ENCODE assay signal across 2 cellular contexts in the genomic region with DNA sequence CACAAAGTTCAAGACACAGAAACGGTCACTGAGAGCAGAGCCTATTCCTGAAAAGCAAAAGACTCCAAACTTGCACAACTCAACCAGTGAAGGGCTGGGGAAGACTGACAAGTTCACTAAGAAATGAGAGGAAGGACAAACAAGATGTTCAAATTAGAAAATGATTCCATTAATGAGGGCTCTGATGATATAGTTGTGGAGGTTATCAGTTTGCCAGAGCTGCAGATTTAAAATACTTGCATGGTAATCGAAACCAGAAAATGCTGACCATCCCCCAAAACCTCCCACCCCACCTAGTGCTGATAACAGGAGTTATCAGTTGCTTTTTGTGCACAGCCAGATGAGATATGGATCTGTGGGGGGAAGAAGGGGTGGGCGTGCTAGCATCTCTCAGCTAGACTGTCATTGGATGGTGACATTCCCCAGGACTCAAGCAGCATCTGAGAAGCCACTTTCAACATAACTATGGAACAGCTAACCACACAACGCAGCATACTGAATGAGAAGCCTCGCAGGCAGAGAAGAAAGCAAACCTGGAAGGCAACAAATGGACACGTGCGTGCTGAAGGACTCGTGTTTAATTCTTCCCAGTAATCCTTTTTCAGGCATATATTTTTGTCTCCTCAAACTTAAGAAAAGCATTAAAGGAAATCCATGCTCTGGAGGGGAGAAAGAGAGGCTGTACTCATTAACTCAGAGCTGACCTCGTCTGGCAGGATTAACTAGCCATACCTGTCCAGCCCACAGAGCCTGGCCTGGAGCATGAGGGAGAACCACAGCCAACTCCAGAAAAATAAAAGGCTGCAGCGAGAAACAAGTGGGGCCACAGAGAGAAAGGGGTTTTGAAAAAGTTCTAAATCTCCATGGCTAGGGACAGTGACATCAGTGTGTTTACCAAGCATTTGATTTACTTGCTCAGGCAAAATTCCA.
TF ChIP-seq lines count a peak whose summit lies in the region.

No MANE protein-coding gene starts in this region.

TF ChIP-seq in HEK293, 187 proteins besides CTCF, POLR2A, EP300 and RAD21:
- peak; percentile 59 for TF ChIP-seq EGR2 (tag by site-specific recombination; IDR thresholded peaks at IDR 0.05; ENCODE audit: low read depth)
TF ChIP-seq in HEK293: peak in this region for 1; not testable (repeated sequence) for 186.

TF ChIP-seq in liver, 16 proteins besides CTCF, POLR2A, EP300 and RAD21:
- peak; percentile 9 for TF ChIP-seq FOXA2 (IDR thresholded peaks at IDR 0.05)
